10 cellular contexts compared by ENCODE assay signal in genomic region chr6:34664270-34664971, GRCh38. TPM values are rescaled to one million over a fixed set of nuclear protein-coding genes. Genes with fewer than 3 reads are reported as not detected.
DNase-seq lines count a peak whose midpoint lies in the region; TF ChIP-seq lines count a peak whose summit lies in the region.
"Had no signal": no experiment of that assay in that cellular context is flagged by ENCODE, and none has a peak within 500 bp of the region (broad histone marks: within the 10 kb centered on the region; RNA-seq: fewer than 3 reads in every experiment).

No MANE protein-coding gene starts in this region.

- H3K79me2 ChIP-seq in GM23248 (ENCODE audit: insufficient read depth) = peaks cover 98% of the 10 kb centered on the region
- peaks cover 92% of the 10 kb centered on the region for H3K79me2 ChIP-seq in PC-9 (ENCODE audit: low read depth)
- H3K79me2 ChIP-seq in parathyroid adenoma = peaks cover 41% of the 10 kb centered on the region

- H3K4me3 ChIP-seq in GM23248 (no peak overlapping the region), PC-9 (no peak overlapping the region), coronary artery (peak overlapping the region; percentile 16), parathyroid adenoma (ENCODE audit: low read depth, low read length) (no peak overlapping the region)

- intact Hi-C loops in PC-9 (cut with micrococcal nuclease; ENCODE audit: unreplicated experiment) = no loop called here

- DNase-seq in GM23248 (peak; percentile 47), PC-9 (no peak), coronary artery (ENCODE audit: low spot score) (no peak), T1000 (lab: John Stamatoyannopoulos, UW) (no peak), NCI-H345 treated with DMSO at 0.1 percent for 48 hours (lab: John Stamatoyannopoulos, UW; ENCODE audit: unreplicated experiment) (no peak), NCI-H1694 treated with DMSO at 0.1 percent for 48 hours (lab: John Stamatoyannopoulos, UW) (no peak), NCI-H526 treated with DMSO at 0.1 percent for 48 hours (lab: John Stamatoyannopoulos, UW) (no peak)
- DNase-seq: kidney glomerular epithelial cell, WERI-Rb-1 had no signal

- CTCF ChIA-PET in PC-9 (lab: Charles Lee) = no interaction called here

- H3K27ac ChIP-seq in GM23248 = peak overlapping the region; percentile 73
- peak overlapping the region; percentile 70 for H3K27ac ChIP-seq in PC-9
- peak overlapping the region; percentile 25 to 64 for H3K27ac ChIP-seq in coronary artery
- no peak overlapping the region for H3K27ac ChIP-seq in parathyroid adenoma
- H3K27ac ChIP-seq: WERI-Rb-1 had no signal

- WGBS in GM23248 (ENCODE audit: low coverage in 1 of 2, low lambda C conversion rate in 2 of 2, missing lambda C conversion rate in 2 of 2), 2 experiments = 58 to 59% methylated on average over 4 of the region's 4 CpGs

- peak overlapping the region; percentile 17 for H3K4me2 ChIP-seq in GM23248 (ENCODE audit: unreplicated experiment)
- peak overlapping the region; percentile 19; the same call in 1 of the 2 replicates for H3K4me2 ChIP-seq in PC-9
- peak overlapping the region; percentile 1 for H3K4me2 ChIP-seq in parathyroid adenoma (ENCODE audit: low read length)

- BruUV-seq in PC-9 (replicated peaks; lab: Mats Ljungman, UMichigan) = no TSS peak

- TF ChIP-seq CTCF in PC-9 (conservative IDR thresholded peaks at IDR 0.05) (no peak), coronary artery (IDR thresholded peaks at IDR 0.05) (no peak), parathyroid adenoma (IDR thresholded peaks at IDR 0.05) (no peak)

- H3K36me3 ChIP-seq in GM23248 (ENCODE audit: low read depth) (no peaks in the 10 kb centered on the region), PC-9 (ENCODE audit: low read depth) (peaks cover 12% of the 10 kb centered on the region; the same call in 1 of the 2 replicates), parathyroid adenoma (ENCODE audit: control insufficient read depth, insufficient read depth, low read length) (no peaks in the 10 kb centered on the region)
- H3K36me3 ChIP-seq: WERI-Rb-1 had no signal

- peaks cover 23% of the 10 kb centered on the region for H3F3A ChIP-seq in GM23248 (ENCODE audit: insufficient read depth)
- H3F3A ChIP-seq in PC-9 (ENCODE audit: insufficient read depth, low read depth) = no peaks in the 10 kb centered on the region; the same call in 1 of the 2 replicates

- peak overlapping the region; percentile 28 for H3K9ac ChIP-seq in GM23248
- no peak overlapping the region for H3K9ac ChIP-seq in parathyroid adenoma

- POLR2A ChIA-PET in PC-9 (lab: Charles Lee; ENCODE audit: unreplicated experiment) = interaction anchor here (0.5 to 0.8 kb wide), 2 partner anchors 38 to 1257 kb away, joined by 4 to 13 read pairs; no protein-coding TSS in a partner anchor

- H3K27me3 ChIP-seq in GM23248 (replicated peaks; ENCODE audit: insufficient read depth) = no peaks in the 10 kb centered on the region
- H3K27me3 ChIP-seq in PC-9 (ENCODE audit: insufficient read depth, low read depth) = no peaks in the 10 kb centered on the region
- H3K27me3 ChIP-seq in parathyroid adenoma (ENCODE audit: control insufficient read depth, insufficient read depth, low read length) = no peaks in the 10 kb centered on the region

- H4K20me1 ChIP-seq in GM23248 (ENCODE audit: insufficient read depth) (no peaks in the 10 kb centered on the region), PC-9 (ENCODE audit: insufficient read depth) (no peaks in the 10 kb centered on the region)

- H3K9me3 ChIP-seq in GM23248 (ENCODE audit: low read depth) = no peaks in the 10 kb centered on the region
- H3K9me3 ChIP-seq in PC-9 (ENCODE audit: insufficient read depth, low read depth) = no peaks in the 10 kb centered on the region
- no peaks in the 10 kb centered on the region for H3K9me3 ChIP-seq in parathyroid adenoma (ENCODE audit: control insufficient read depth, low read length)

- H2AFZ ChIP-seq in GM23248 (peak overlapping the region; percentile 34), PC-9 (peak overlapping the region; percentile 12; the same call in 1 of the 2 replicates), parathyroid adenoma (no peak overlapping the region)

- in situ Hi-C loops in GM23248 (cut with MboI) = no loop called here

- H3K9me2 ChIP-seq in GM23248 (ENCODE audit: insufficient read depth) = no peaks in the 10 kb centered on the region
- no peaks in the 10 kb centered on the region for H3K9me2 ChIP-seq in PC-9 (ENCODE audit: insufficient read depth)

- peaks cover 25% of the 10 kb centered on the region for H3K4me1 ChIP-seq in GM23248 (ENCODE audit: insufficient read depth)
- H3K4me1 ChIP-seq in PC-9 (replicated peaks; ENCODE audit: insufficient read depth) = peaks cover 13% of the 10 kb centered on the region
- H3K4me1 ChIP-seq in parathyroid adenoma = peaks cover 3% of the 10 kb centered on the region

RNA-seq across cellular contexts. Expression of gene ILRUN, which starts 32.1 kb away (rescaled TPM):
- total RNA-seq in GM23248 (2014; rRNA removed; shearing (Covaris generic)) = 32.6 and 41.4 TPM in 2 replicates
- polyA plus RNA-seq in GM23248 (2016; fragmentation: Nextera tagmentation; extraction: Ambion mirVana) = 8.4 and 8.5 TPM in 2 replicates
- total RNA-seq in PC-9 (2021) = 57.8 and 68.9 TPM in 2 replicates
